ENCODE assay signal across 7 cellular contexts in genomic region chr18:79523738-79524180, GRCh38.
A peak's percentile ranks its signal among the peaks of the same experiment; 100 is the strongest.
DNase-seq lines count a peak whose midpoint lies in the region; ATAC-seq, FAIRE-seq and TF ChIP-seq lines count a peak whose summit lies in the region.

No MANE protein-coding gene starts in this region.

- peaks cover 98% of the 10 kb centered on the region for H3K4me1 Mint-ChIP-seq in stimulated activated naive CD8-positive, alpha-beta T cell treated with anti-CD3 and anti-CD28 coated beads, Interleukin-15, amount 100 ng/mL, for 72 hours

- FAIRE-seq in kidney (lab: Jason Lieb, UNC) = no peak

- ATAC-seq in GM19463 (IDR thresholded peaks at IDR 0.05; ENCODE audit: unreplicated experiment) = peak; percentile 46
- peak; percentile 79 for ATAC-seq in HG03378 (IDR thresholded peaks at IDR 0.05; ENCODE audit: unreplicated experiment)
- peak; percentile 64 for ATAC-seq in stimulated activated naive CD8-positive, alpha-beta T cell treated with anti-CD3 and anti-CD28 coated beads, Interleukin-15, amount 100 ng/mL, for 72 hours

- H3K27ac ChIP-seq in kidney (ENCODE audit: low read depth in 2 of 2, low read length in 2 of 2) = no peak overlapping the region

- no peaks in the 10 kb centered on the region for H3K27me3 Mint-ChIP-seq in stimulated activated naive CD8-positive, alpha-beta T cell treated with anti-CD3 and anti-CD28 coated beads, Interleukin-15, amount 100 ng/mL, for 72 hours

- H3K9ac ChIP-seq in kidney (ENCODE audit: low read length in 2 of 2) = no peak overlapping the region

- no peak overlapping the region for H3K4me3 ChIP-seq in kidney (ENCODE audit: low read length in 2 of 2)

- DNase-seq in activated CD4-positive, alpha-beta T cell treated with anti-CD3 and anti-CD28 coated beads for 4 hours = peak; percentile 78 to 86
- DNase-seq in kidney = peak; percentile 68
- DNase-seq in stimulated activated naive CD8-positive, alpha-beta T cell treated with anti-CD3 and anti-CD28 coated beads, Interleukin-15, amount 100 ng/mL, for 72 hours = peak; percentile 74 to 87
- DNase-seq in HPDE6-E6E7 (ENCODE audit: extremely low spot score) = no peak
- DNase-seq in ACHN = no peak

- no peak for TF ChIP-seq CTCF in kidney (IDR thresholded peaks at IDR 0.05; ENCODE audit: borderline replicate concordance, extremely low read depth, insufficient read depth)

- H3K27ac Mint-ChIP-seq in stimulated activated naive CD8-positive, alpha-beta T cell treated with anti-CD3 and anti-CD28 coated beads, Interleukin-15, amount 100 ng/mL, for 72 hours = peak overlapping the region; percentile 95 to 99

- intact Hi-C loops in kidney (cut with DNase I) = no loop called here

- no peaks in the 10 kb centered on the region for H3K4me1 ChIP-seq in kidney (ENCODE audit: control insufficient read depth in 1 of 2, insufficient read depth in 1 of 2, low read depth in 1 of 2, low read length in 2 of 2)

- in situ Hi-C loops in ACHN (cut with HindIII; ENCODE audit: low pct_ligation_motif_present, low pct_unique_long_range_greater_than_20kb, low sequenced_read_pairs) = no loop called here

- peak overlapping the region; percentile 80 to 81 for H3K4me3 Mint-ChIP-seq in stimulated activated naive CD8-positive, alpha-beta T cell treated with anti-CD3 and anti-CD28 coated beads, Interleukin-15, amount 100 ng/mL, for 72 hours

- no peaks in the 10 kb centered on the region for H3K9me3 ChIP-seq in kidney (ENCODE audit: control insufficient read depth in 1 of 2, low read length in 2 of 2)

- no peaks in the 10 kb centered on the region for H3K9me3 Mint-ChIP-seq in stimulated activated naive CD8-positive, alpha-beta T cell treated with anti-CD3 and anti-CD28 coated beads, Interleukin-15, amount 100 ng/mL, for 72 hours

- no peaks in the 10 kb centered on the region for H3K36me3 ChIP-seq in kidney (ENCODE audit: control insufficient read depth in 1 of 2, insufficient read depth in 2 of 2, low read length in 2 of 2)

Comparison
In these comparisons a context has a peak if more than half of its experiments do, and no peak if none do; other contexts are left out.
1. DNase-seq: peak in activated CD4-positive, alpha-beta T cell treated with anti-CD3 and anti-CD28 coated beads for 4 hours (2 of 2), kidney (single experiment) and stimulated activated naive CD8-positive, alpha-beta T cell treated with anti-CD3 and anti-CD28 coated beads, Interleukin-15, amount 100 ng/mL, for 72 hours (2 of 2); none in HPDE6-E6E7 (single experiment) and ACHN (single experiment).
2. Peak in every context shown above with its lines, with median percentiles within 50 percentile points of each other: ATAC-seq.